ENCODE assay signal across 1 cellular context in genomic region chr15:63593705-63594671, GRCh38.
TF ChIP-seq lines count a peak whose summit lies in the region.

No MANE protein-coding gene starts in this region.

TF ChIP-seq in A549, 52 proteins besides CTCF, POLR2A, EP300 and RAD21 (continued from another document):
- TF ChIP-seq FOSL2 (IDR thresholded peaks at IDR 0.05) (no peak), FOSL2 (CRISPR knock-in tag; IDR thresholded peaks at IDR 0.05) (0 out of 2 replicates have a peak, but pooled peaks have one; percentile 8), HOXA7 (CRISPR knock-in tag; IDR thresholded peaks at IDR 0.05) (no peak), FOSB (CRISPR knock-in tag; IDR thresholded peaks at IDR 0.05) (no peak), SREBF2 (IDR thresholded peaks at IDR 0.05) (no peak), RNF2 (IDR thresholded peaks at IDR 0.05; ENCODE audit: borderline replicate concordance, low read depth) (no peak), TFCP2L1 (CRISPR knock-in tag; IDR thresholded peaks at IDR 0.05) (no peak), JUN (IDR thresholded peaks at IDR 0.05) (0 out of 5 replicates have a peak, but pooled peaks of 1 of the 2 experiments have one; percentile 17), CHD4 (IDR thresholded peaks at IDR 0.05; ENCODE audit: borderline replicate concordance) (no peak)
